Comparison of ENCODE assay signal across 15 cellular contexts in genomic region chr3:37859354-37859753, GRCh38. TPM values are rescaled to one million over a fixed set of nuclear protein-coding genes. Genes with fewer than 3 reads are reported as not detected.
DNase-seq lines count a peak whose midpoint lies in the region; ATAC-seq and TF ChIP-seq lines count a peak whose summit lies in the region.
"Had no signal": no experiment of that assay in that cellular context is flagged by ENCODE, and none has a peak within 500 bp of the region (broad histone marks: within the 10 kb centered on the region; RNA-seq: fewer than 3 reads in every experiment).

No MANE protein-coding gene starts in this region.

- no peaks in the 10 kb centered on the region for H3K9me3 Mint-ChIP-seq in osteocyte (ENCODE audit: unreplicated experiment)
- H3K9me3 Mint-ChIP-seq: activated T-cell treated with anti-CD3 and anti-CD28 coated beads, Interleukin-2, amount 50 U/mL, for 24 hours had no signal

- H3K27me3 Mint-ChIP-seq in osteocyte (ENCODE audit: unreplicated experiment), result no peaks in the 10 kb centered on the region

- no peak overlapping the region for H3K4me3 Mint-ChIP-seq in osteocyte (ENCODE audit: unreplicated experiment)

- no peak overlapping the region for H4K5ac ChIP-seq in IMR-90 (ENCODE audit: low read depth, low read length)

- no peaks in the 10 kb centered on the region; the same call in 1 of the 2 replicates for H3K36me3 ChIP-seq in IMR-90 (ENCODE audit: control insufficient read depth, insufficient read depth, low read length)
- no peaks in the 10 kb centered on the region for H3K36me3 ChIP-seq in transverse colon

- H3K4me1 Mint-ChIP-seq in osteocyte (ENCODE audit: unreplicated experiment), result peaks cover 48% of the 10 kb centered on the region

- H3K4me1 ChIP-seq in IMR-90 (ENCODE audit: control insufficient read depth, insufficient read depth, low read length), result peaks cover 15% of the 10 kb centered on the region
- peaks cover 14 to 34% (median 25%) of the 10 kb centered on the region in 4 donors for H3K4me1 ChIP-seq in transverse colon

- H3K4me3 ChIP-seq in IMR-90 (ENCODE audit: insufficient read depth, low read depth, low read length), result no peak overlapping the region
- H3K4me3 ChIP-seq in coronary artery, result no peak overlapping the region
- no peak overlapping the region for H3K4me3 ChIP-seq in transverse colon

- DNase-seq in IMR-90 (no peak), coronary artery (ENCODE audit: low spot score) (no peak), osteocyte (ENCODE audit: extremely low spot score, unreplicated experiment) (no peak), transverse colon (no peak), NAMALWA (ENCODE audit: low spot score) (no peak)
- DNase-seq: activated CD4-positive, alpha-beta T cell treated with anti-CD3 and anti-CD28 coated beads, Interleukin-2, amount 50 U/mL, for 4 hours; activated T-cell treated with anti-CD3 and anti-CD28 coated beads, Interleukin-2, amount 50 U/mL, for 24 hours; C1 segment of cervical spinal cord; central memory CD4-positive, alpha-beta T cell; DMS53; endodermal cell; NCI-H1930; NCI-H524 had no signal

- no peak overlapping the region for H3K18ac ChIP-seq in IMR-90 (ENCODE audit: low read depth, low read length)

- WGBS in IMR-90 (ENCODE audit: extremely low coverage in 2 of 2, insufficient read length in 1 of 2), 2 experiments, result 71% methylated on average over 1 of the region's 2 CpGs; no CpG with 5 or more reads in 1 of the 2 experiments
- WGBS in transverse colon (ENCODE audit: low coverage in 1 of 2), 2 donors, result 69 to 80% methylated on average over 1 to 2 of the region's 2 CpGs

- H4K91ac ChIP-seq in IMR-90 (ENCODE audit: insufficient read depth, low read depth, low read length), result no peak overlapping the region

- no peak overlapping the region for H3K4ac ChIP-seq in IMR-90 (ENCODE audit: low read depth, low read length)

- ATAC-seq in IMR-90 (ENCODE audit: low read depth) (no peak), HG03521 (IDR thresholded peaks at IDR 0.05; ENCODE audit: unreplicated experiment) (no peak)
- ATAC-seq in activated CD4-positive, CD25-positive, alpha-beta regulatory T cell treated with anti-CD3 and anti-CD28 coated beads, Interleukin-2, amount 50 U/mL, for 24 hours, result no peak

- H3K9ac ChIP-seq in IMR-90 (ENCODE audit: low read depth, low read length), result no peak overlapping the region

- TF ChIP-seq POLR2A in IMR-90 (IDR thresholded peaks at IDR 0.05; ENCODE audit: low read depth, low read length), result no peak
- no peak for TF ChIP-seq POLR2A in transverse colon (IDR thresholded peaks at IDR 0.05)

- CTCF ChIA-PET in IMR-90 (lab: Yijun Ruan, JAX), result interaction anchor here (0.8 to 1.4 kb wide), 2 partner anchors 33 to 108 kb away, joined by 3 to 5 read pairs; no protein-coding TSS in a partner anchor

- no peak overlapping the region for H3K27ac ChIP-seq in IMR-90 (ENCODE audit: insufficient read depth, low read length)
- peak overlapping the region; percentile 81 to 96 for H3K27ac ChIP-seq in coronary artery
- peak overlapping the region; percentile 83 to 94 (median 88) for H3K27ac ChIP-seq in transverse colon

- no peak overlapping the region for H2AK9ac ChIP-seq in IMR-90 (replicated peaks; ENCODE audit: low read depth, low read length, poor library complexity)

- H3K56ac ChIP-seq in IMR-90 (ENCODE audit: extremely low read depth, insufficient read depth, low read length), result no peak overlapping the region

- in situ Hi-C loops in IMR-90 (cut with MboI; ENCODE audit: low sequenced_read_pairs), result loop anchor here (5.0 kb wide), 1 partner anchor 103 kb away; no protein-coding TSS in a partner anchor
- in situ Hi-C loops in transverse colon (cut with MboI; ENCODE audit: low pct_ligation_motif_present in 1 of 4, low pct_unique_long_range_greater_than_20kb in 1 of 4, low sequenced_read_pairs in 3 of 4), result loop anchor here (5.0 to 10.0 kb wide), 3 partner anchors 103 to 108 kb away; no protein-coding TSS in a partner anchor

- BruUV-seq in IMR-90 (replicated peaks; lab: Mats Ljungman, UMichigan), result no TSS peak

- H2AFZ ChIP-seq in IMR-90 (replicated peaks; ENCODE audit: low read length, poor library complexity), result no peak overlapping the region

- peaks cover 9% of the 10 kb centered on the region; the same call in 1 of the 2 replicates for H3K9me1 ChIP-seq in IMR-90 (ENCODE audit: insufficient read depth, low read length)

- no peak overlapping the region for H3K4me2 ChIP-seq in IMR-90 (ENCODE audit: low read depth, low read length)

- peaks cover 24 to 46% of the 10 kb centered on the region in 2 experiments for H3K79me1 ChIP-seq in IMR-90 (ENCODE audit: low read depth in 1 of 2, low read length in 2 of 2)

- H3K14ac ChIP-seq in IMR-90 (replicated peaks; ENCODE audit: low read depth, low read length), result no peak overlapping the region

- TF ChIP-seq RAD21 in IMR-90 (IDR thresholded peaks at IDR 0.05; ENCODE audit: low read length), result no peak

- H4K20me1 ChIP-seq in IMR-90 (ENCODE audit: insufficient read depth, low read length), result peaks cover 26% of the 10 kb centered on the region

- dilution Hi-C loops in IMR-90 (cut with HindIII; ENCODE audit: low sequenced_read_pairs, unreplicated experiment), result no loop called here

- no peaks in the 10 kb centered on the region for H3K27me3 ChIP-seq in IMR-90 (ENCODE audit: control insufficient read depth, insufficient read depth, low read length)
- no peaks in the 10 kb centered on the region for H3K27me3 ChIP-seq in transverse colon

- no peak overlapping the region for H2BK15ac ChIP-seq in IMR-90 (ENCODE audit: low read depth, low read length)

- peak overlapping the region; percentile 72; the same call in 1 of the 2 replicates for H2AK5ac ChIP-seq in IMR-90 (ENCODE audit: low read depth, low read length)

- no peak overlapping the region for H4K8ac ChIP-seq in IMR-90 (ENCODE audit: low read depth in 2 of 2, low read length in 2 of 2)

- POLR2A ChIA-PET in IMR-90 (lab: Charles Lee; ENCODE audit: unreplicated experiment), result no interaction called here

- no peak overlapping the region for H2BK5ac ChIP-seq in IMR-90 (ENCODE audit: low read depth, low read length, poor library complexity, severe bottlenecking)

- H3K36me3 Mint-ChIP-seq in osteocyte (ENCODE audit: unreplicated experiment), result no peaks in the 10 kb centered on the region

- H3K27ac Mint-ChIP-seq in osteocyte (ENCODE audit: unreplicated experiment), result peak overlapping the region; percentile 11
- H3K27ac Mint-ChIP-seq: endodermal cell had no signal

- no peak for TF ChIP-seq CTCF in IMR-90 (conservative IDR thresholded peaks at IDR 0.05; ENCODE audit: low read depth, low read length)
- TF ChIP-seq CTCF in coronary artery (IDR thresholded peaks at IDR 0.05), result no peak
- no peak for TF ChIP-seq CTCF in osteocyte (IDR thresholded peaks at IDR 0.05)
- TF ChIP-seq CTCF in transverse colon (IDR thresholded peaks at IDR 0.05), result no peak

- H2BK20ac ChIP-seq in IMR-90 (ENCODE audit: low read depth, low read length), result no peak overlapping the region; the same call in 1 of the 2 replicates

- intact Hi-C loops in IMR-90 (cut with micrococcal nuclease), result no loop called here
- intact Hi-C loops in transverse colon (cut with DNase I; ENCODE audit: low total_unique reads), result no loop called here

- H3K9me3 ChIP-seq in IMR-90 (ENCODE audit: control insufficient read depth, insufficient read depth, low read length) (no peaks in the 10 kb centered on the region), transverse colon (no peaks in the 10 kb centered on the region)

- no peak for TF ChIP-seq EP300 in transverse colon (IDR thresholded peaks at IDR 0.05; ENCODE audit: low read depth)

- no peak overlapping the region for H3K23ac ChIP-seq in IMR-90 (ENCODE audit: low read depth, low read length)

- H2BK120ac ChIP-seq in IMR-90 (ENCODE audit: low read depth, low read length), result no peak overlapping the region

TF ChIP-seq in IMR-90, 13 proteins besides CTCF, POLR2A, EP300 and RAD21:
- no peak for TF ChIP-seq CEBPB (IDR thresholded peaks at IDR 0.05; ENCODE audit: low read depth, low read length)
- TF ChIP-seq MAZ (IDR thresholded peaks at IDR 0.05; ENCODE audit: borderline replicate concordance, low read depth, low read length), result no peak
- TF ChIP-seq CHD1 (IDR thresholded peaks at IDR 0.05; ENCODE audit: low read depth, low read length), result no peak
- no peak for TF ChIP-seq SMC3 (IDR thresholded peaks at IDR 0.05; ENCODE audit: low read depth, low read length)
- TF ChIP-seq RFX5 (IDR thresholded peaks at IDR 0.05; ENCODE audit: low read depth, low read length), result no peak
- TF ChIP-seq ELK1 (IDR thresholded peaks at IDR 0.05; ENCODE audit: borderline replicate concordance, low read depth, low read length), result no peak
- no peak for TF ChIP-seq USF2 (IDR thresholded peaks at IDR 0.05; ENCODE audit: low read depth, low read length)
- TF ChIP-seq NFE2L2 (IDR thresholded peaks at IDR 0.05; ENCODE audit: low read depth, low read length), result no peak
- TF ChIP-seq FOS (IDR thresholded peaks at IDR 0.05; ENCODE audit: low read depth, low read length), result no peak

RNA-seq across cellular contexts. Expression of gene CTDSPL, which starts 2.3 kb away (rescaled TPM):
- 29.0 and 33.3 TPM in 2 replicates for total RNA-seq in IMR-90 (2012; rRNA removed)
- polyA plus RNA-seq in IMR-90 (2012; rRNA removed), result 23.9 and 24.5 TPM in 2 replicates
- polyA plus RNA-seq in IMR-90 (2012; cell fraction: cytosol; rRNA removed), result 16.1 and 16.4 TPM in 2 replicates
- polyA plus RNA-seq in IMR-90 (2012; cell fraction: nucleus; rRNA removed; ENCODE audit: low replicate concordance), result 17.1 and 36.9 TPM in 2 replicates
- total RNA-seq in osteocyte, result 71.6 and 77.6 TPM in 2 replicates
- total RNA-seq in transverse colon, result 100 to 1,000 TPM in 1 of 4 donors, 10 to 100 TPM in 3; 39.8 to 105 (median 56.2) TPM
